Comparison of ENCODE assay signal across 16 cellular contexts in genomic region chr3:132134611-132135010, GRCh38.
DNase-seq lines count a peak whose midpoint lies in the region; ATAC-seq, FAIRE-seq and TF ChIP-seq lines count a peak whose summit lies in the region.
"Had no signal": no experiment of that assay in that cellular context is flagged by ENCODE, and none has a peak within 500 bp of the region (broad histone marks: within the 10 kb centered on the region; RNA-seq: fewer than 3 reads in every experiment).

No MANE protein-coding gene starts in this region.

- no peaks in the 10 kb centered on the region for H3K27me3 ChIP-seq in bronchial epithelial cell (ENCODE audit: control insufficient read depth, insufficient read depth, low read length)
- H3K27me3 ChIP-seq in left lung, result peaks cover 0 to 14% of the 10 kb centered on the region in 2 donors
- H3K27me3 ChIP-seq: BLaER1 treated with 17β-estradiol and CSF1 and Interleukin-3, amounts not matched to agents 10 nM and 100 nM had no signal

- no peak for FAIRE-seq in bronchial epithelial cell (lab: Jason Lieb, UNC)

- no peaks in the 10 kb centered on the region for H3K36me3 Mint-ChIP-seq in activated naive CD4-positive, alpha-beta T cell treated with anti-CD3 and anti-CD28 coated beads for 36 hours (ENCODE audit: low read depth)
- H3K36me3 Mint-ChIP-seq: activated naive CD4-positive, alpha-beta T cell treated with anti-CD3 and anti-CD28 coated beads, Interleukin-2, amount 50 U/mL, for 72 hours; immature natural killer cell had no signal

- H3K9me3 ChIP-seq in left lung, result no peaks in the 10 kb centered on the region

- TF ChIP-seq CTCF in bronchial epithelial cell (IDR thresholded peaks at IDR 0.05; ENCODE audit: insufficient read depth, low read length, severe bottlenecking) (no peak), left lung (IDR thresholded peaks at IDR 0.05) (no peak)

- H3K27ac Mint-ChIP-seq in activated naive CD4-positive, alpha-beta T cell treated with anti-CD3 and anti-CD28 coated beads for 36 hours, result no peak overlapping the region
- H3K27ac Mint-ChIP-seq: activated CD8-positive, alpha-beta T cell treated with anti-CD3 and anti-CD28 coated beads for 36 hours; activated naive CD4-positive, alpha-beta T cell treated with anti-CD3 and anti-CD28 coated beads, Interleukin-2, amount 50 U/mL, for 72 hours; endodermal cell; H9; immature natural killer cell had no signal

- H3K4me3 ChIP-seq in bronchial epithelial cell (ENCODE audit: low read depth, low read length) (no peak overlapping the region), left lung (no peak overlapping the region)
- H3K4me3 ChIP-seq: BLaER1 treated with 17β-estradiol and CSF1 and Interleukin-3, amounts not matched to agents 10 nM and 100 nM had no signal

- ATAC-seq in left lung (peak; percentile 64), HG03196 (IDR thresholded peaks at IDR 0.05; ENCODE audit: unreplicated experiment) (no peak), GM18502 (IDR thresholded peaks at IDR 0.05; ENCODE audit: poor library complexity, unreplicated experiment) (no peak)
- ATAC-seq: activated CD8-positive, alpha-beta T cell treated with anti-CD3 and anti-CD28 coated beads for 36 hours; activated naive CD4-positive, alpha-beta T cell treated with anti-CD3 and anti-CD28 coated beads, Interleukin-2, amount 50 U/mL, for 72 hours had no signal

- H3K36me3 ChIP-seq in bronchial epithelial cell (ENCODE audit: control insufficient read depth, insufficient read depth, low read length) (no peaks in the 10 kb centered on the region), left lung (no peaks in the 10 kb centered on the region)
- H3K36me3 ChIP-seq: BLaER1 treated with 17β-estradiol and CSF1 and Interleukin-3, amounts not matched to agents 10 nM and 100 nM had no signal

- intact Hi-C loops in left lung (cut with DNase I), result no loop called here
- intact Hi-C loops in activated naive CD4-positive, alpha-beta T cell treated with anti-CD3 and anti-CD28 coated beads for 36 hours (cut with micrococcal nuclease), result no loop called here
- intact Hi-C loops in cardiac septum (cut with DNase I), result no loop called here

- H3K4me1 ChIP-seq in left lung, result no peaks in the 10 kb centered on the region

- peaks cover 7% of the 10 kb centered on the region for H3K27me3 Mint-ChIP-seq in activated naive CD4-positive, alpha-beta T cell treated with anti-CD3 and anti-CD28 coated beads for 36 hours (ENCODE audit: low read depth)

- no peaks in the 10 kb centered on the region for H3K9me3 Mint-ChIP-seq in activated naive CD4-positive, alpha-beta T cell treated with anti-CD3 and anti-CD28 coated beads for 36 hours
- H3K9me3 Mint-ChIP-seq: H9 had no signal

- CTCF ChIA-PET in activated naive CD4-positive, alpha-beta T cell treated with anti-CD3 and anti-CD28 coated beads for 36 hours (lab: Charles Lee), result no interaction called here

- no peak overlapping the region for H3K4me3 Mint-ChIP-seq in activated naive CD4-positive, alpha-beta T cell treated with anti-CD3 and anti-CD28 coated beads for 36 hours
- H3K4me3 Mint-ChIP-seq: activated CD8-positive, alpha-beta T cell treated with anti-CD3 and anti-CD28 coated beads for 36 hours; endodermal cell; H9; immature natural killer cell had no signal

- peak overlapping the region; percentile 44 to 63 for H3K27ac ChIP-seq in left lung
- H3K27ac ChIP-seq: BLaER1 treated with 17β-estradiol and CSF1 and Interleukin-3, amounts not matched to agents 10 nM and 100 nM had no signal

- DNase-seq in AG08395 (ENCODE audit: low spot score) (peak; percentile 70), M059J (ENCODE audit: low read depth) (peak; percentile 87), bronchial epithelial cell (ENCODE audit: low read depth) (peak; percentile 97), left lung (no peak), cardiac septum (ENCODE audit: low spot score) (no peak)
- no peak for DNase-seq in activated naive CD4-positive, alpha-beta T cell treated with anti-CD3 and anti-CD28 coated beads for 36 hours
- DNase-seq: activated CD8-positive, alpha-beta T cell treated with anti-CD3 and anti-CD28 coated beads for 36 hours; endodermal cell; H9; immature natural killer cell; NCI-H510A treated with DMSO at 0.1 percent for 48 hours; stimulated activated naive CD4-positive, alpha-beta T cell treated with Interleukin-2 at 50 U/mL for 16 hours had no signal

- no peaks in the 10 kb centered on the region for H3K4me1 Mint-ChIP-seq in activated naive CD4-positive, alpha-beta T cell treated with anti-CD3 and anti-CD28 coated beads for 36 hours (ENCODE audit: low read depth)
- H3K4me1 Mint-ChIP-seq: immature natural killer cell had no signal

Comparison
In these comparisons a context has a peak if more than half of its experiments do, and no peak if none do; other contexts are left out.
1. DNase-seq: peak in AG08395 (single experiment), M059J (single experiment) and bronchial epithelial cell (single experiment); none in left lung (0 of 2), activated naive CD4-positive, alpha-beta T cell treated with anti-CD3 and anti-CD28 coated beads for 36 hours (single experiment) and cardiac septum (single experiment).